Comparison of ENCODE assay signal across 1 cellular context in the genomic region with DNA sequence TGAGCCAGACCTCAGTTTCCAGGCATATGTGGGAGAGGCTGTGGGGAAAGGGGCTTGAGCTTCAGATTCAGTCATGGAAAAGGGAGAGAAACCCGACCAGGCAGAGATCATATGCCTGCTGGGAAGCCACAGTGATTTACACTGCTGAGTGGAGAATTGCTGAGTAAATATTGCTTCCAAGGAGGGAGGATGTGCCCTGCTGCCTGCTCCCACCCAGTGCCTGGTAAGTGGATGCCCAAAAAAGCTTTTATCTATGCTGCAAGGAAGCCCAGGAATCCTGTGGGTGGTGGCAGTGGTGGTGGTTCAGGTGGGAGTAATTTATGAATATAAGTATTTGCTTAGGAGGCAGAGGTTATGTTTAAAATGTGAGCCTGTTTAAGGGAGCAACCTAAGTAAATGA.
TF ChIP-seq lines count a peak whose summit lies in the region.

No MANE protein-coding gene starts in this region.

TF ChIP-seq in SK-N-SH treated with all-trans-retinoic acid at 6 μM for 48 hours, 23 proteins besides CTCF, POLR2A, EP300 and RAD21 (continued from another document):
- TF ChIP-seq, protein P1, sequence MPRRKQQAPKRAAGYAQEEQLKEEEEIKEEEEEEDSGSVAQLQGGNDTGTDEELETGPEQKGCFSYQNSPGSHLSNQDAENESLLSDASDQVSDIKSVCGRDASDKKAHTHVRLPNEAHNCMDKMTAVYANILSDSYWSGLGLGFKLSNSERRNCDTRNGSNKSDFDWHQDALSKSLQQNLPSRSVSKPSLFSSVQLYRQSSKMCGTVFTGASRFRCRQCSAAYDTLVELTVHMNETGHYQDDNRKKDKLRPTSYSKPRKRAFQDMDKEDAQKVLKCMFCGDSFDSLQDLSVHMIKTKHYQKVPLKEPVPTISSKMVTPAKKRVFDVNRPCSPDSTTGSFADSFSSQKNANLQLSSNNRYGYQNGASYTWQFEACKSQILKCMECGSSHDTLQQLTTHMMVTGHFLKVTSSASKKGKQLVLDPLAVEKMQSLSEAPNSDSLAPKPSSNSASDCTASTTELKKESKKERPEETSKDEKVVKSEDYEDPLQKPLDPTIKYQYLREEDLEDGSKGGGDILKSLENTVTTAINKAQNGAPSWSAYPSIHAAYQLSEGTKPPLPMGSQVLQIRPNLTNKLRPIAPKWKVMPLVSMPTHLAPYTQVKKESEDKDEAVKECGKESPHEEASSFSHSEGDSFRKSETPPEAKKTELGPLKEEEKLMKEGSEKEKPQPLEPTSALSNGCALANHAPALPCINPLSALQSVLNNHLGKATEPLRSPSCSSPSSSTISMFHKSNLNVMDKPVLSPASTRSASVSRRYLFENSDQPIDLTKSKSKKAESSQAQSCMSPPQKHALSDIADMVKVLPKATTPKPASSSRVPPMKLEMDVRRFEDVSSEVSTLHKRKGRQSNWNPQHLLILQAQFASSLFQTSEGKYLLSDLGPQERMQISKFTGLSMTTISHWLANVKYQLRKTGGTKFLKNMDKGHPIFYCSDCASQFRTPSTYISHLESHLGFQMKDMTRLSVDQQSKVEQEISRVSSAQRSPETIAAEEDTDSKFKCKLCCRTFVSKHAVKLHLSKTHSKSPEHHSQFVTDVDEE (CRISPR knock-in tag; IDR thresholded peaks at IDR 0.05): no peak
- TF ChIP-seq ISL1 (CRISPR knock-in tag; IDR thresholded peaks at IDR 0.05) (no peak), PPARA (CRISPR knock-in tag; IDR thresholded peaks at IDR 0.05; ENCODE audit: borderline replicate concordance) (no peak), SNAI2 (CRISPR knock-in tag; IDR thresholded peaks at IDR 0.05) (no peak), CSDC2 (CRISPR knock-in tag; IDR thresholded peaks at IDR 0.05) (no peak), RARB (CRISPR knock-in tag; IDR thresholded peaks at IDR 0.05) (no peak)
- TF ChIP-seq, protein P2, sequence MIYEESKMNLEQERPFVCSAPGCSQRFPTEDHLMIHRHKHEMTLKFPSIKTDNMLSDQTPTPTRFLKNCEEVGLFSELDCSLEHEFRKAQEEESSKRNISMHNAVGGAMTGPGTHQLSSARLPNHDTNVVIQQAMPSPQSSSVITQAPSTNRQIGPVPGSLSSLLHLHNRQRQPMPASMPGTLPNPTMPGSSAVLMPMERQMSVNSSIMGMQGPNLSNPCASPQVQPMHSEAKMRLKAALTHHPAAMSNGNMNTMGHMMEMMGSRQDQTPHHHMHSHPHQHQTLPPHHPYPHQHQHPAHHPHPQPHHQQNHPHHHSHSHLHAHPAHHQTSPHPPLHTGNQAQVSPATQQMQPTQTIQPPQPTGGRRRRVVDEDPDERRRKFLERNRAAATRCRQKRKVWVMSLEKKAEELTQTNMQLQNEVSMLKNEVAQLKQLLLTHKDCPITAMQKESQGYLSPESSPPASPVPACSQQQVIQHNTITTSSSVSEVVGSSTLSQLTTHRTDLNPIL (CRISPR knock-in tag; IDR thresholded peaks at IDR 0.05; ENCODE audit: low read depth): no peak
- TF ChIP-seq, protein P3, sequence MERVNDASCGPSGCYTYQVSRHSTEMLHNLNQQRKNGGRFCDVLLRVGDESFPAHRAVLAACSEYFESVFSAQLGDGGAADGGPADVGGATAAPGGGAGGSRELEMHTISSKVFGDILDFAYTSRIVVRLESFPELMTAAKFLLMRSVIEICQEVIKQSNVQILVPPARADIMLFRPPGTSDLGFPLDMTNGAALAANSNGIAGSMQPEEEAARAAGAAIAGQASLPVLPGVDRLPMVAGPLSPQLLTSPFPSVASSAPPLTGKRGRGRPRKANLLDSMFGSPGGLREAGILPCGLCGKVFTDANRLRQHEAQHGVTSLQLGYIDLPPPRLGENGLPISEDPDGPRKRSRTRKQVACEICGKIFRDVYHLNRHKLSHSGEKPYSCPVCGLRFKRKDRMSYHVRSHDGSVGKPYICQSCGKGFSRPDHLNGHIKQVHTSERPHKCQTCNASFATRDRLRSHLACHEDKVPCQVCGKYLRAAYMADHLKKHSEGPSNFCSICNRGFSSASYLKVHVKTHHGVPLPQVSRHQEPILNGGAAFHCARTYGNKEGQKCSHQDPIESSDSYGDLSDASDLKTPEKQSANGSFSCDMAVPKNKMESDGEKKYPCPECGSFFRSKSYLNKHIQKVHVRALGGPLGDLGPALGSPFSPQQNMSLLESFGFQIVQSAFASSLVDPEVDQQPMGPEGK (CRISPR knock-in tag; IDR thresholded peaks at IDR 0.05; ENCODE audit: borderline replicate concordance): no peak
